Comparison of ENCODE assay signal across 10 cellular contexts in genomic region chr11:65594991-65595920, GRCh38. TPM values are rescaled to one million over a fixed set of nuclear protein-coding genes. Genes with fewer than 3 reads are reported as not detected.
DNase-seq lines count a peak whose midpoint lies in the region; ATAC-seq, FAIRE-seq and TF ChIP-seq lines count a peak whose summit lies in the region.
"Had no signal": no experiment of that assay in that cellular context is flagged by ENCODE, and none has a peak within 500 bp of the region (broad histone marks: within the 10 kb centered on the region; RNA-seq: fewer than 3 reads in every experiment).

Gene KCNK7, minus strand, starts transcription at chr11:65595800. Its CDS starts 28 bp downstream, at chr11:65595772.

- H3K9ac ChIP-seq in K562 (ENCODE audit: insufficient read depth in 1 of 2, low read depth in 2 of 2, low read length in 2 of 2), result peak within 1 kb of the TSS in 1 of 2 experiments; percentile 82; a peak in 2 of 4 replicates

- H3K4me2 ChIP-seq in K562 (ENCODE audit: insufficient read depth, low read length), result no peak within 1 kb of the TSS
- H3K4me2 ChIP-seq in osteoblast (ENCODE audit: insufficient read depth, low read length), result no peak within 1 kb of the TSS

- H3K27ac ChIP-seq in CD4-positive, CD25-positive, alpha-beta regulatory T cell (ENCODE audit: insufficient read depth, low read length, poor library complexity, severe bottlenecking), result no peak within 1 kb of the TSS
- H3K27ac ChIP-seq in HEK293 (ENCODE audit: extremely low read depth, low read depth, low read length) (no peak within 1 kb of the TSS), K562 (ENCODE audit: extremely low read depth, low read depth, low read length) (no peak within 1 kb of the TSS), osteoblast (ENCODE audit: low read depth, low read length) (no peak within 1 kb of the TSS), left ventricle myocardium inferior (replicated peaks) (no peak within 1 kb of the TSS)

- no peak for TF ChIP-seq RAD21 in K562 (CRISPR knock-in tag; conservative IDR thresholded peaks at IDR 0.05 in 1 of 2, IDR thresholded peaks at IDR 0.05 in 1 of 2)

- BruUV-seq in K562 (replicated peaks; lab: Mats Ljungman, UMichigan), result no TSS peak

- peak in 1 of 3 donors; percentile 50 for DNase-seq in CD4-positive, CD25-positive, alpha-beta regulatory T cell
- DNase-seq in K562 (ENCODE audit: extremely low read depth in 1 of 4, low spot score in 3 of 4) (peak; percentile 51 to 73 (median 68)), osteoblast (ENCODE audit: insufficient read length, low spot score, missing footprints) (peak; percentile 93), NCI-H187 treated with DMSO at 0.1 percent for 48 hours (lab: John Stamatoyannopoulos, UW) (no peak), left ventricle myocardium inferior (no peak)
- DNase-seq: EL had no signal

- no peak for TF ChIP-seq EP300 in K562 (IDR thresholded peaks at IDR 0.05; ENCODE audit: low read length)

- H3K4me1 Mint-ChIP-seq in CD4-positive, CD25-positive, alpha-beta regulatory T cell, result peaks cover 0 to 23% (median 6%) of the 10 kb centered on the region in 4 donors

- H3K4me3 ChIP-seq in CD4-positive, CD25-positive, alpha-beta regulatory T cell (ENCODE audit: low read depth, low read length), result no peak within 1 kb of the TSS
- no peak within 1 kb of the TSS for H3K4me3 ChIP-seq in HEK293 (ENCODE audit: low read depth, low read length)
- H3K4me3 ChIP-seq in K562, result no peak within 1 kb of the TSS
- no peak within 1 kb of the TSS for H3K4me3 ChIP-seq in osteoblast (ENCODE audit: insufficient read depth, low read length)
- H3K4me3 ChIP-seq in left ventricle myocardium inferior, result no peak within 1 kb of the TSS

- H3K27ac Mint-ChIP-seq in CD4-positive, CD25-positive, alpha-beta regulatory T cell, result peak within 1 kb of the TSS; percentile 20 to 75 (median 32)

- POLR2A ChIA-PET in HEK293 (lab: Yijun Ruan, JAX), result interaction anchor here (0.6 to 1.7 kb wide), 9 partner anchors 9 to 117 kb away, joined by 3 to 9 read pairs (median 6); partner anchors contain the start of genes FAM89B, KAT5, MAP3K11 and PCNX3
- POLR2A ChIA-PET in K562 (lab: Yijun Ruan, JAX), result interaction anchor here (0.6 to 3.4 kb wide), 15 partner anchors 9 to 556 kb away, joined by 3 to 17 read pairs (median 4); partner anchors contain the start of genes EHBP1L1, MALAT1, PCNX3 and ZNRD2

- intact Hi-C loops in K562 (cut with micrococcal nuclease), result no loop called here
- intact Hi-C loops in left ventricle myocardium inferior (cut with micrococcal nuclease), result loop anchor here (10.0 kb wide), 1 partner anchor 60 kb away; no protein-coding TSS in a partner anchor

- H3K79me2 ChIP-seq in K562 (ENCODE audit: control insufficient read depth, insufficient read depth, low read length), result no peaks in the 10 kb centered on the region
- H3K79me2 ChIP-seq in osteoblast (ENCODE audit: insufficient read depth, low read length), result no peaks in the 10 kb centered on the region

- TF ChIP-seq CTCF in HEK293 (tag by site-specific recombination; IDR thresholded peaks at IDR 0.05) (no peak), K562 (IDR thresholded peaks at IDR 0.05 in 2 of 3, conservative IDR thresholded peaks at IDR 0.05 in 1 of 3; ENCODE audit: insufficient read depth in 2 of 3, low read depth in 1 of 3, low read length in 3 of 3) (no peak), osteoblast (IDR thresholded peaks at IDR 0.05; ENCODE audit: extremely low read depth, low read depth, low read length) (no peak), left ventricle myocardium inferior (IDR thresholded peaks at IDR 0.05; ENCODE audit: borderline replicate concordance) (no peak)

- CTCF ChIA-PET in HEK293 (lab: Yijun Ruan, JAX) (interaction anchor here (0.6 to 4.1 kb wide), 14 partner anchors 9 to 473 kb away, joined by 3 to 46 read pairs (median 6); partner anchors contain the start of genes EHBP1L1, FAM89B, MAP3K11 and PCNX3), K562 (lab: Yijun Ruan, JAX; ENCODE audit: low intra/inter-chr PET ratio) (no interaction called here)

- no peak for TF ChIP-seq POLR2A in K562 (conservative IDR thresholded peaks at IDR 0.05)

- H3K9me3 ChIP-seq in CD4-positive, CD25-positive, alpha-beta regulatory T cell (ENCODE audit: control insufficient read depth in 2 of 2, low read length in 2 of 2), result no peaks in the 10 kb centered on the region
- H3K9me3 ChIP-seq in HEK293 (ENCODE audit: control insufficient read depth, insufficient read depth, low read depth, low read length) (no peaks in the 10 kb centered on the region), K562 (replicated peaks; ENCODE audit: control insufficient read depth, insufficient read depth, low read depth, low read length) (no peaks in the 10 kb centered on the region), osteoblast (ENCODE audit: low read depth, low read length) (no peaks in the 10 kb centered on the region), left ventricle myocardium inferior (replicated peaks) (no peaks in the 10 kb centered on the region)

- H3K27me3 ChIP-seq in CD4-positive, CD25-positive, alpha-beta regulatory T cell (ENCODE audit: control insufficient read depth, insufficient read depth, low read length), result no peaks in the 10 kb centered on the region
- no peaks in the 10 kb centered on the region for H3K27me3 ChIP-seq in K562 (ENCODE audit: control insufficient read depth in 2 of 2, insufficient read depth in 2 of 2, low read length in 2 of 2)
- no peaks in the 10 kb centered on the region for H3K27me3 ChIP-seq in osteoblast (ENCODE audit: insufficient read depth, low read length)
- no peaks in the 10 kb centered on the region for H3K27me3 ChIP-seq in left ventricle myocardium inferior (ENCODE audit: low read depth)

- WGBS in K562 (ENCODE audit: insufficient coverage, low coverage, missing lambda C conversion rate), result 45% methylated on average over 11 of the region's 14 CpGs

- in situ Hi-C loops in K562 (cut with MboI), result no loop called here

- peaks cover 16% of the 10 kb centered on the region for H3K36me3 ChIP-seq in CD4-positive, CD25-positive, alpha-beta regulatory T cell (ENCODE audit: control insufficient read depth, insufficient read depth, low read length)
- H3K36me3 ChIP-seq in HEK293 (ENCODE audit: control insufficient read depth in 2 of 2, insufficient read depth in 1 of 2, low read length in 2 of 2) (peaks cover 0 to 22% of the 10 kb centered on the region in 2 experiments; a peak in 1 of 3 replicates), K562 (ENCODE audit: control insufficient read depth, insufficient read depth, low read length) (peaks cover 44% of the 10 kb centered on the region; the same call in 2 of the 3 replicates), osteoblast (ENCODE audit: insufficient read depth, low read length) (peaks cover 33% of the 10 kb centered on the region), left ventricle myocardium inferior (peaks cover 49% of the 10 kb centered on the region)

- H2AFZ ChIP-seq in K562 (ENCODE audit: low read depth, low read length) (no peak within 1 kb of the TSS), osteoblast (ENCODE audit: low read length) (no peak within 1 kb of the TSS)

- H3K36me3 Mint-ChIP-seq in CD4-positive, CD25-positive, alpha-beta regulatory T cell, result peaks cover 6% of the 10 kb centered on the region

- H3K4me3 Mint-ChIP-seq in CD4-positive, CD25-positive, alpha-beta regulatory T cell, result no peak within 1 kb of the TSS

- H3K9me1 ChIP-seq in K562 (ENCODE audit: control insufficient read depth, insufficient read depth, low read length), result no peaks in the 10 kb centered on the region

- H3K4me1 ChIP-seq in CD4-positive, CD25-positive, alpha-beta regulatory T cell (ENCODE audit: control insufficient read depth, insufficient read depth, low read length, poor library complexity, severe bottlenecking), result peaks cover 10% of the 10 kb centered on the region
- H3K4me1 ChIP-seq in HEK293 (ENCODE audit: control insufficient read depth, insufficient read depth, low read length) (no peaks in the 10 kb centered on the region), K562 (replicated peaks in 1 of 2; ENCODE audit: control insufficient read depth in 2 of 2, insufficient read depth in 2 of 2, low read length in 2 of 2) (peaks cover 6 to 49% of the 10 kb centered on the region in 2 experiments; a peak in 4 of 5 replicates), osteoblast (ENCODE audit: insufficient read depth, low read length) (no peaks in the 10 kb centered on the region), left ventricle myocardium inferior (peaks cover 50% of the 10 kb centered on the region)

- H3K9me3 Mint-ChIP-seq in CD4-positive, CD25-positive, alpha-beta regulatory T cell, result no peaks in the 10 kb centered on the region

- ATAC-seq in CD4-positive, CD25-positive, alpha-beta regulatory T cell (ENCODE audit: low read depth in 2 of 2), result peak in 1 of 2 donors; percentile 14
- ATAC-seq in K562 (peak; percentile 64), GM18870 (IDR thresholded peaks at IDR 0.05; ENCODE audit: unreplicated experiment) (no peak)

- H4K20me1 ChIP-seq in K562 (replicated peaks; ENCODE audit: control insufficient read depth, insufficient read depth, low read length), result no peaks in the 10 kb centered on the region
- H4K20me1 ChIP-seq in osteoblast (ENCODE audit: insufficient read depth, low read length), result no peaks in the 10 kb centered on the region

- no peak for FAIRE-seq in K562 (lab: Jason Lieb, UNC)

- no peaks in the 10 kb centered on the region for H3K27me3 Mint-ChIP-seq in CD4-positive, CD25-positive, alpha-beta regulatory T cell

RNA-seq across cellular contexts. Expression of gene KCNK7, which starts in this region (rescaled TPM):
- total RNA-seq in CD4-positive, CD25-positive, alpha-beta regulatory T cell, result 5.5 TPM
- polyA plus RNA-seq in CD4-positive, CD25-positive, alpha-beta regulatory T cell, result 1 to 10 TPM in 1 of 4 donors, under 1 TPM in 2, not detected in 1; 0.19 to 1.5 (median 0.76) TPM
- total RNA-seq in K562 (2011; cell fraction: chromatin; rRNA removed; ENCODE audit: low replicate concordance), result 0.33 and 1.00 TPM in 2 replicates
- total RNA-seq in K562 (2011; cell fraction: nucleolus; rRNA removed), result 0.26 TPM in 1 of 2 replicates, not detected in the other
- 0.29 TPM in 1 of 2 replicates, not detected in the other for total RNA-seq in K562 (2011; cell fraction: nucleoplasm; rRNA removed)
- total RNA-seq in K562 (2014; rRNA removed) (not detected in 2 replicates), K562 (2014; rRNA removed; fragmentation: Illumina TruSeq; extraction: Trizol) (not detected in 2 replicates), K562 (2015; rRNA removed; fragmentation: Illumina TruSeq; extraction: Trizol) (not detected in 2 replicates), K562 (2021) (0.40 TPM in 1 of 2 replicates, not detected in the other), osteoblast (0.29 TPM in 1 of 2 replicates, not detected in the other), left ventricle myocardium inferior (0.85 TPM)
- polyA plus RNA-seq in K562 (2011; rRNA removed) (not detected in 2 replicates), K562 (2014; fragmentation: Illumina TruSeq; extraction: Trizol) (not detected in 2 replicates), K562 (2014; fragmentation: Nextera tagmentation; extraction: Ambion mirVana) (not detected), K562 (2014; rRNA removed) (0.07 TPM in 1 of 2 replicates, not detected in the other)
- polyA plus RNA-seq in K562 (2011; cell fraction: cytosol; rRNA removed), result 0.28 TPM in 1 of 2 replicates, not detected in the other
- polyA plus RNA-seq in K562 (2011; cell fraction: nucleus; rRNA removed), result not detected in 2 replicates
- 0.39 and 0.58 TPM in 2 replicates for polyA plus RNA-seq in K562 (2012)
- not detected in 2 replicates for polyA minus RNA-seq in K562 (2011; rRNA and poly(A)+ RNA removed)
- polyA minus RNA-seq in K562 (2011; cell fraction: cytosol; rRNA and poly(A)+ RNA removed), result not detected in 2 replicates
- 0.27 TPM in 1 of 2 replicates, not detected in the other for polyA minus RNA-seq in K562 (2011; cell fraction: nucleus; rRNA and poly(A)+ RNA removed)
- total RNA-seq: fibroblast of lung, skeletal muscle tissue had no signal
- polyA plus RNA-seq: fibroblast of lung had no signal

Comparison
In these comparisons a context has a peak if more than half of its experiments do, and no peak if none do; other contexts are left out.
1. Peak in DNase-seq and ATAC-seq in K562; RNA of the gene not detected or under 1 TPM.
2. Peak in DNase-seq in osteoblast; RNA of the gene not detected or under 1 TPM.